23 cellular contexts compared by ENCODE assay signal in genomic region chr3:42704136-42704841, GRCh38. TPM values are rescaled to one million over a fixed set of nuclear protein-coding genes. Genes with fewer than 3 reads are reported as not detected.
A peak's percentile ranks its signal among the peaks of the same experiment; 100 is the strongest.
DNase-seq lines count a peak whose midpoint lies in the region; ATAC-seq, FAIRE-seq and TF ChIP-seq lines count a peak whose summit lies in the region.
"Had no signal": no experiment of that assay in that cellular context is flagged by ENCODE, and none has a peak within 500 bp of the region (broad histone marks: within the 10 kb centered on the region; RNA-seq: fewer than 3 reads in every experiment).

No MANE protein-coding gene starts in this region.

- no peaks in the 10 kb centered on the region for H3K4me1 ChIP-seq in osteoblast (ENCODE audit: insufficient read depth, low read length)
- peaks cover 10% of the 10 kb centered on the region for H3K4me1 ChIP-seq in testis
- no peaks in the 10 kb centered on the region for H3K4me1 ChIP-seq in esophagus squamous epithelium

- no peak for TF ChIP-seq POLR2A in H54 (IDR thresholded peaks at IDR 0.05; ENCODE audit: low read depth, low read length)
- TF ChIP-seq POLR2A in testis (IDR thresholded peaks at IDR 0.05), result no peak
- no peak for TF ChIP-seq POLR2A in esophagus squamous epithelium (IDR thresholded peaks at IDR 0.05)

- no peak overlapping the region for H3K4me3 ChIP-seq in coronary artery
- H3K4me3 ChIP-seq in osteoblast (ENCODE audit: insufficient read depth, low read length), result no peak overlapping the region
- no peak overlapping the region for H3K4me3 ChIP-seq in testis
- no peak overlapping the region for H3K4me3 ChIP-seq in esophagus squamous epithelium
- H3K4me3 ChIP-seq: GM23338 had no signal

- H4K20me1 ChIP-seq in osteoblast (ENCODE audit: insufficient read depth, low read length), result no peaks in the 10 kb centered on the region

- intact Hi-C loops in testis (cut with DNase I; ENCODE audit: low total_unique reads) (no loop called here), esophagus squamous epithelium (cut with DNase I) (no loop called here)

- H3K79me2 ChIP-seq in osteoblast (ENCODE audit: insufficient read depth, low read length), result no peaks in the 10 kb centered on the region

- no peak for ATAC-seq in HG02938 (IDR thresholded peaks at IDR 0.05; ENCODE audit: unreplicated experiment)
- ATAC-seq: GM23338; sciatic nerve; stimulated activated memory B cell treated with anti-CD40 and anti-IgM and Interleukin-4, amounts not matched to agents 10 μg/mL and 1 μg/mL and 100 μg/mL, for 72 hours had no signal

- H3K27me3 ChIP-seq in osteoblast (ENCODE audit: insufficient read depth, low read length) (peaks cover 2% of the 10 kb centered on the region), testis (no peaks in the 10 kb centered on the region), esophagus squamous epithelium (peaks cover 0 to 5% (median 0%) of the 10 kb centered on the region in 4 donors)

- 84 to 92% methylated on average over 7 to 8 of the region's 8 CpGs for WGBS in testis, 2 donors
- 71 to 88% methylated on average over 4 to 6 of the region's 8 CpGs for WGBS in esophagus squamous epithelium, 2 donors

- H3K9me3 ChIP-seq in osteoblast (ENCODE audit: low read depth, low read length), result no peaks in the 10 kb centered on the region
- no peaks in the 10 kb centered on the region for H3K9me3 ChIP-seq in testis
- no peaks in the 10 kb centered on the region for H3K9me3 ChIP-seq in esophagus squamous epithelium

- TF ChIP-seq CTCF in coronary artery (IDR thresholded peaks at IDR 0.05) (no peak), osteoblast (IDR thresholded peaks at IDR 0.05; ENCODE audit: extremely low read depth, low read depth, low read length) (no peak), testis (IDR thresholded peaks at IDR 0.05) (no peak), esophagus squamous epithelium (IDR thresholded peaks at IDR 0.05) (no peak)

- no peak overlapping the region for H3K4me2 ChIP-seq in osteoblast (ENCODE audit: insufficient read depth, low read length)
- H3K4me2 ChIP-seq: GM23338 had no signal

- H3K36me3 ChIP-seq in osteoblast (ENCODE audit: insufficient read depth, low read length) (no peaks in the 10 kb centered on the region), testis (ENCODE audit: low read depth, missing control alignments) (no peaks in the 10 kb centered on the region), esophagus squamous epithelium (no peaks in the 10 kb centered on the region)

- H2AFZ ChIP-seq in osteoblast (ENCODE audit: low read length), result no peak overlapping the region
- H2AFZ ChIP-seq: GM23338 had no signal

- H3K27ac ChIP-seq in coronary artery (no peak overlapping the region), osteoblast (ENCODE audit: low read depth, low read length) (no peak overlapping the region), testis (no peak overlapping the region), esophagus squamous epithelium (no peak overlapping the region)

- FAIRE-seq in H54 (lab: Jason Lieb, UNC), result no peak
- FAIRE-seq: endothelial cell of umbilical vein, GM12891, GM19239 had no signal

- DNase-seq in D341Med (ENCODE audit: low spot score), result peak; percentile 34
- DNase-seq in H54 (ENCODE audit: insufficient read length, low spot score), result peak; percentile 74
- peak; percentile 70 for DNase-seq in coronary artery (ENCODE audit: low spot score)
- DNase-seq in osteoblast (ENCODE audit: insufficient read length, low spot score, missing footprints), result peak; percentile 41
- no peak for DNase-seq in testis
- DNase-seq in esophagus squamous epithelium (lab: John Stamatoyannopoulos, UW), result no peak
- DNase-seq: activated CD4-positive, alpha-beta T cell treated with anti-CD3 and anti-CD28 coated beads for 4 hours; CD4-positive, alpha-beta memory T cell; hippocampal formation; Kasumi-1; mammary epithelial cell; NCI-H1105 treated with DMSO at 0.1 percent for 48 hours; NCI-H2081 treated with DMSO at 0.1 percent for 48 hours; NCI-H510A; nucleus accumbens had no signal

RNA-seq across cellular contexts. Expression of gene HHATL, which starts 1.7 kb away (rescaled TPM):
- not detected in 2 replicates for total RNA-seq in osteoblast
- 1 to 10 TPM; 6.4 to 7.2 TPM for total RNA-seq in testis
- polyA plus RNA-seq in testis (ENCODE audit: insufficient read depth, low read depth, low replicate concordance), result 6.1 TPM
- total RNA-seq in esophagus squamous epithelium, result not detected
- total RNA-seq: activated T-helper 2 cell treated with anti-CD3 and anti-CD28 coated beads, Interferon-gamma antibody, Interleukin-2, Interleukin-4, amounts not matched to agents 10 μg/mL and 5 μg/mL and 100 μg/mL, durations not matched to agents 14 hours and 24 hours and 36 hours; CD4-positive, alpha-beta memory T cell; endothelial cell of umbilical vein; GM23338; mammary epithelial cell; sciatic nerve had no signal
- polyA plus RNA-seq: CD4-positive, alpha-beta memory T cell; endothelial cell of umbilical vein; GM23338; mammary epithelial cell had no signal

RNA-seq across cellular contexts. Expression of gene KLHL40, which starts 19.0 kb away (rescaled TPM):
- total RNA-seq in osteoblast (not detected in 2 replicates), testis (1 to 10 TPM in 1 of 2 donors, under 1 TPM in 1; 0.62 to 3.1 TPM), esophagus squamous epithelium (not detected)
- polyA plus RNA-seq in testis (ENCODE audit: insufficient read depth, low read depth, low replicate concordance), result 3.2 TPM
- total RNA-seq: activated T-helper 2 cell treated with anti-CD3 and anti-CD28 coated beads, Interferon-gamma antibody, Interleukin-2, Interleukin-4, amounts not matched to agents 10 μg/mL and 5 μg/mL and 100 μg/mL, durations not matched to agents 14 hours and 24 hours and 36 hours; CD4-positive, alpha-beta memory T cell; endothelial cell of umbilical vein; GM23338; mammary epithelial cell had no signal
- polyA plus RNA-seq: CD4-positive, alpha-beta memory T cell; endothelial cell of umbilical vein; GM23338; mammary epithelial cell had no signal

RNA-seq across cellular contexts. Expression of gene ZBTB47, which starts 50.8 kb away (rescaled TPM):
- total RNA-seq in osteoblast (39.2 and 41.3 TPM in 2 replicates), testis (10 to 100 TPM; 16.7 to 22.8 TPM), esophagus squamous epithelium (10 to 100 TPM in 2 of 4 donors, 1 to 10 TPM in 2; 5.0 to 34.3 (median 10.3) TPM)
- polyA plus RNA-seq in testis (ENCODE audit: insufficient read depth, low read depth, low replicate concordance), result 18.1 TPM
- polyA plus RNA-seq: CD4-positive, alpha-beta memory T cell had no signal

Comparison
In these comparisons a context has a peak if more than half of its experiments do, and no peak if none do; other contexts are left out.
1. DNase-seq: peak in D341Med (single experiment), H54 (single experiment), coronary artery (single experiment) and osteoblast (single experiment); none in testis (single experiment) and esophagus squamous epithelium (single experiment).